Comparison of ENCODE assay signal across 8 cellular contexts in the genomic region with DNA sequence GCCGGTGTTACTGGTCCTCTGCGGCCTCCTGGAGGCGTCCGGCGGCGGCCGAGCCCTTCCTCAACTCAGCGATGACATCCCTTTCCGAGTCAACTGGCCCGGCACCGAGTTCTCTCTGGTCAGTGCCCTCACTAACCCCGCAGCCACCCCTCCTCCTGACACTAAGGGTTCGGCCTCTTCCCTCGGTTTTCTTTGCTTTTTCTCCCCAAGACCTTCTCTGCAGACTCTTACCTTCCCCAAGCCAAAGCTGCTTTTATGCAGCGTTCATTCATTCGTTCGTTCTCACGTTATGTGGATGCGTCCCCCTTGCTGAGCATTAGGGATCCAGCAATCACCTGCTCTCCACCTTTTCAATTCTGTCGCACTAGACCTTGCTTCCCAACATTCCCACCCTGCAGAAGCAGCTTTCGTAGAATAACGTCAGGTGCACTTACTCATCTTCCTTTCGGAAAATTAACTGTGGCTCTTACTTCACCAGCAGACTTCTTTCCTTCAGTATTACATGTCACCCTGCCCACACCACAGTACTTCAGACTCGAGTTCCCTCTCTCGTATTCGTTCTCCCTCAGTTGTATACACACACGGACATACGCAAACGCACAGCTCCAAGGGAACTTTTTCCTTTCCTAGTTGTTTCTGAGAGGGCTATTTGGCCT. TPM values are rescaled to one million over a fixed set of nuclear protein-coding genes. Genes with fewer than 3 reads are reported as not detected.
DNase-seq lines count a peak whose midpoint lies in the region; ATAC-seq, FAIRE-seq and TF ChIP-seq lines count a peak whose summit lies in the region.

No MANE protein-coding gene starts in this region.

- peak overlapping the region; percentile 72 to 98 (median 95) for H3K4me3 ChIP-seq in HepG2 (replicated peaks in 1 of 3; ENCODE audit: insufficient read depth in 1 of 3, low read depth in 2 of 3, low read length in 3 of 3)

- no peaks in the 10 kb centered on the region; a peak in 1 of 5 replicates for H3K36me3 ChIP-seq in HepG2 (replicated peaks in 1 of 2; ENCODE audit: control insufficient read depth in 1 of 2, insufficient read depth in 2 of 2, low read length in 2 of 2)

- POLR2A ChIA-PET in HepG2 (lab: Yijun Ruan, JAX), result interaction anchor here (1.2 to 4.8 kb wide), 4 partner anchors 10 to 40 kb away, joined by 3 to 53 read pairs (median 6); a partner anchor contains a TSS

- no peak for FAIRE-seq in HepG2 (lab: Jason Lieb, UNC)

- peak overlapping the region; percentile 90 for H3K9ac ChIP-seq in HepG2 (ENCODE audit: insufficient read depth, low read depth, low read length)

- peak overlapping the region; percentile 65 for H3K4me2 ChIP-seq in HepG2 (ENCODE audit: low read depth, low read length)

- no peak for TF ChIP-seq CTCF in C4-2B (conservative IDR thresholded peaks at IDR 0.05)
- peak; percentile 19; the same call in 1 of the 2 replicates for TF ChIP-seq CTCF in HepG2 (CRISPR knock-in tag; IDR thresholded peaks at IDR 0.05)

- peaks cover 0 to 6% of the 10 kb centered on the region in 2 experiments; a peak in 1 of 5 replicates for H3K27me3 ChIP-seq in HepG2 (ENCODE audit: control insufficient read depth in 1 of 2, insufficient read depth in 2 of 2, low read length in 2 of 2)

- peaks cover 48% of the 10 kb centered on the region for H3K4me1 ChIP-seq in HepG2 (ENCODE audit: insufficient read depth, low read length)

- TF ChIP-seq RAD21 in HepG2 (CRISPR knock-in tag; IDR thresholded peaks at IDR 0.05), result no peak

- H3K79me2 ChIP-seq in HepG2 (ENCODE audit: insufficient read depth, low read length), result peaks cover 88% of the 10 kb centered on the region

- H4K20me1 ChIP-seq in HepG2 (ENCODE audit: insufficient read depth, low read length), result no peaks in the 10 kb centered on the region

- H2AFZ ChIP-seq in HepG2 (ENCODE audit: low read length), result peak overlapping the region; percentile 1

- no peak for TF ChIP-seq POLR2A in HepG2 (IDR thresholded peaks at IDR 0.05; ENCODE audit: insufficient read depth in 1 of 2, low read depth in 2 of 2, low read length in 2 of 2)

- no TSS peak for BruUV-seq in HepG2 (replicated peaks; lab: Mats Ljungman, UMichigan)

- WGBS in HepG2 (ENCODE audit: low lambda C conversion rate), result under 1% methylated on average over 22 of the region's 29 CpGs

- DNase-seq in OCI-M1 (lab: John Stamatoyannopoulos, UW) (peak; percentile 42), cerebellar cortex (ENCODE audit: low spot score) (peak; percentile 30), HepG2 (ENCODE audit: low spot score) (peak; percentile 30), NCI-H2171 (lab: John Stamatoyannopoulos, UW) (no peak)

- ATAC-seq in GM18870 (IDR thresholded peaks at IDR 0.05; ENCODE audit: unreplicated experiment) (peak; percentile 31), HG03066 (IDR thresholded peaks at IDR 0.05; ENCODE audit: low read depth, unreplicated experiment) (peak; percentile 46), HepG2 (peak; percentile 82)

- CTCF ChIA-PET in HepG2 (lab: Yijun Ruan, JAX; ENCODE audit: low intra/inter-chr PET ratio, low total read pairs), result no interaction called here

- intact Hi-C loops in HepG2 (cut with micrococcal nuclease; ENCODE audit: unreplicated experiment), result loop anchor here (2.0 kb wide), 2 partner anchors 21 to 39 kb away; a partner anchor contains a TSS

- TF ChIP-seq EP300 in HepG2 (IDR thresholded peaks at IDR 0.05; ENCODE audit: low read depth in 2 of 2, low read length in 2 of 2) (no peak; a peak in 1 of 4 replicates), HepG2 (CRISPR knock-in tag; IDR thresholded peaks at IDR 0.05; ENCODE audit: borderline replicate concordance) (no peak)

- no peaks in the 10 kb centered on the region for H3K9me3 ChIP-seq in HepG2 (ENCODE audit: low read length)

- in situ Hi-C loops in HepG2 (cut with HindIII; ENCODE audit: extremely low pct_ligation_motif_present, low pct_unique_long_range_greater_than_20kb), result no loop called here

- peak overlapping the region; percentile 81 for H3K27ac ChIP-seq in C4-2B
- peak overlapping the region; percentile 83 for H3K27ac ChIP-seq in HepG2 (ENCODE audit: extremely low read length, insufficient read depth, low read length)
- H3K27ac ChIP-seq in temporal lobe (ENCODE audit: low read depth, low read length), result peak overlapping the region; percentile 54

TF ChIP-seq in HepG2, 621 proteins besides CTCF, POLR2A, EP300 and RAD21 (continues in another document):
- 0 out of 2 replicates have a peak, but pooled peaks have one; percentile 2 for TF ChIP-seq TBX2 (CRISPR knock-in tag; IDR thresholded peaks at IDR 0.05; ENCODE audit: borderline replicate concordance)

RNA-seq across cellular contexts. Expression of a gene that starts 0.5 kb away (rescaled TPM):
- total RNA-seq in HepG2 (2016; rRNA removed; fragmentation: Illumina TruSeq; extraction: Trizol) (66.7 and 88.4 TPM in 2 replicates), temporal lobe (66.9 TPM)
- total RNA-seq in HepG2 (2016; cell fraction: cytosol; rRNA removed; fragmentation: Illumina TruSeq; extraction: Trizol; ENCODE audit: low read depth), result 41.6 and 47.7 TPM in 2 replicates
- 65.1 and 91.1 TPM in 2 replicates for total RNA-seq in HepG2 (2016; cell fraction: insoluble cytoplasmic fraction; rRNA removed; fragmentation: Illumina TruSeq; extraction: Trizol)
- total RNA-seq in HepG2 (2016; cell fraction: membrane; rRNA removed; fragmentation: Illumina TruSeq; extraction: Trizol), result 112 and 119 TPM in 2 replicates
- total RNA-seq in HepG2 (2016; cell fraction: nucleus; rRNA removed; fragmentation: Illumina TruSeq; extraction: Trizol), result 68.6 and 77.0 TPM in 2 replicates
- 58.1 and 87.3 TPM in 2 replicates for polyA plus RNA-seq in HepG2 (2011; rRNA removed)
- polyA plus RNA-seq in HepG2 (2011; cell fraction: cytosol; rRNA removed), result 57.8 and 60.2 TPM in 2 replicates
- polyA plus RNA-seq in HepG2 (2011; cell fraction: nucleus; rRNA removed), result 28.1 and 29.3 TPM in 2 replicates
- 66.0 and 89.9 TPM in 2 replicates for polyA plus RNA-seq in HepG2 (2012)
- polyA plus RNA-seq in HepG2 (2016; cell fraction: cytosol; fragmentation: Illumina TruSeq; extraction: Trizol; ENCODE audit: low read depth), result 50.1 and 55.2 TPM in 2 replicates
- polyA plus RNA-seq in HepG2 (2016; cell fraction: insoluble cytoplasmic fraction; fragmentation: Illumina TruSeq; extraction: Trizol; ENCODE audit: low read depth), result 64.2 and 67.3 TPM in 2 replicates
- polyA plus RNA-seq in HepG2 (2016; cell fraction: membrane; fragmentation: Illumina TruSeq; extraction: Trizol; ENCODE audit: low read depth), result 86.7 and 93.1 TPM in 2 replicates
- polyA plus RNA-seq in HepG2 (2016; cell fraction: nucleus; fragmentation: Illumina TruSeq; extraction: Trizol; ENCODE audit: insufficient read depth, low read depth), result 97.5 and 99.1 TPM in 2 replicates
- polyA minus RNA-seq in HepG2 (2011; rRNA and poly(A)+ RNA removed; ENCODE audit: low replicate concordance), result 8.7 and 20.3 TPM in 2 replicates
- 55.7 and 61.4 TPM in 2 replicates for polyA minus RNA-seq in HepG2 (2011; cell fraction: cytosol; rRNA and poly(A)+ RNA removed)
- 43.9 and 44.5 TPM in 2 replicates for polyA minus RNA-seq in HepG2 (2011; cell fraction: nucleus; rRNA and poly(A)+ RNA removed)

RNA-seq across cellular contexts. Expression of a gene that starts 0.6 kb away (rescaled TPM):
- total RNA-seq in HepG2 (2016; rRNA removed; fragmentation: Illumina TruSeq; extraction: Trizol) (40.1 and 48.2 TPM in 2 replicates), temporal lobe (64.9 TPM)
- total RNA-seq in HepG2 (2016; cell fraction: cytosol; rRNA removed; fragmentation: Illumina TruSeq; extraction: Trizol; ENCODE audit: low read depth), result 18.6 and 20.9 TPM in 2 replicates
- total RNA-seq in HepG2 (2016; cell fraction: insoluble cytoplasmic fraction; rRNA removed; fragmentation: Illumina TruSeq; extraction: Trizol), result 39.7 and 47.9 TPM in 2 replicates
- 16.2 and 19.4 TPM in 2 replicates for total RNA-seq in HepG2 (2016; cell fraction: membrane; rRNA removed; fragmentation: Illumina TruSeq; extraction: Trizol)
- total RNA-seq in HepG2 (2016; cell fraction: nucleus; rRNA removed; fragmentation: Illumina TruSeq; extraction: Trizol), result 50.6 and 51.0 TPM in 2 replicates
- polyA plus RNA-seq in HepG2 (2011; rRNA removed), result 29.8 and 41.8 TPM in 2 replicates
- polyA plus RNA-seq in HepG2 (2011; cell fraction: cytosol; rRNA removed), result 18.7 and 24.1 TPM in 2 replicates
- polyA plus RNA-seq in HepG2 (2011; cell fraction: nucleus; rRNA removed), result 39.0 and 45.7 TPM in 2 replicates
- 17.3 and 25.5 TPM in 2 replicates for polyA plus RNA-seq in HepG2 (2012)
- 2.6 and 3.1 TPM in 2 replicates for polyA plus RNA-seq in HepG2 (2016; cell fraction: cytosol; fragmentation: Illumina TruSeq; extraction: Trizol; ENCODE audit: low read depth)
- 30.8 and 33.3 TPM in 2 replicates for polyA plus RNA-seq in HepG2 (2016; cell fraction: insoluble cytoplasmic fraction; fragmentation: Illumina TruSeq; extraction: Trizol; ENCODE audit: low read depth)
- polyA plus RNA-seq in HepG2 (2016; cell fraction: membrane; fragmentation: Illumina TruSeq; extraction: Trizol; ENCODE audit: low read depth), result 4.5 and 6.2 TPM in 2 replicates
- 31.5 and 34.2 TPM in 2 replicates for polyA plus RNA-seq in HepG2 (2016; cell fraction: nucleus; fragmentation: Illumina TruSeq; extraction: Trizol; ENCODE audit: insufficient read depth, low read depth)
- polyA minus RNA-seq in HepG2 (2011; rRNA and poly(A)+ RNA removed; ENCODE audit: low replicate concordance), result 29.9 and 45.1 TPM in 2 replicates
- polyA minus RNA-seq in HepG2 (2011; cell fraction: cytosol; rRNA and poly(A)+ RNA removed), result 24.9 and 29.2 TPM in 2 replicates
- polyA minus RNA-seq in HepG2 (2011; cell fraction: nucleus; rRNA and poly(A)+ RNA removed), result 147 and 189 TPM in 2 replicates

RNA-seq across cellular contexts. Expression of a gene that starts 19.8 kb away (rescaled TPM):
- total RNA-seq in HepG2 (2016; rRNA removed; fragmentation: Illumina TruSeq; extraction: Trizol) (10.7 and 15.5 TPM in 2 replicates), temporal lobe (3.2 TPM)
- total RNA-seq in HepG2 (2016; cell fraction: cytosol; rRNA removed; fragmentation: Illumina TruSeq; extraction: Trizol; ENCODE audit: low read depth), result 2.9 and 3.9 TPM in 2 replicates
- 11.3 and 16.1 TPM in 2 replicates for total RNA-seq in HepG2 (2016; cell fraction: insoluble cytoplasmic fraction; rRNA removed; fragmentation: Illumina TruSeq; extraction: Trizol)
- total RNA-seq in HepG2 (2016; cell fraction: membrane; rRNA removed; fragmentation: Illumina TruSeq; extraction: Trizol), result 5.9 and 6.0 TPM in 2 replicates
- 3.0 and 4.8 TPM in 2 replicates for total RNA-seq in HepG2 (2016; cell fraction: nucleus; rRNA removed; fragmentation: Illumina TruSeq; extraction: Trizol)
- polyA plus RNA-seq in HepG2 (2011; rRNA removed), result 1.1 and 1.7 TPM in 2 replicates
- 0.86 and 1.00 TPM in 2 replicates for polyA plus RNA-seq in HepG2 (2011; cell fraction: cytosol; rRNA removed)
- polyA plus RNA-seq in HepG2 (2011; cell fraction: nucleus; rRNA removed), result 0.16 and 0.29 TPM in 2 replicates
- 2.6 and 3.1 TPM in 2 replicates for polyA plus RNA-seq in HepG2 (2012)
- polyA plus RNA-seq in HepG2 (2016; cell fraction: cytosol; fragmentation: Illumina TruSeq; extraction: Trizol; ENCODE audit: low read depth), result 2.3 and 2.8 TPM in 2 replicates
- 18.6 and 20.3 TPM in 2 replicates for polyA plus RNA-seq in HepG2 (2016; cell fraction: insoluble cytoplasmic fraction; fragmentation: Illumina TruSeq; extraction: Trizol; ENCODE audit: low read depth)
- 5.1 and 5.8 TPM in 2 replicates for polyA plus RNA-seq in HepG2 (2016; cell fraction: membrane; fragmentation: Illumina TruSeq; extraction: Trizol; ENCODE audit: low read depth)
- 8.8 and 10.1 TPM in 2 replicates for polyA plus RNA-seq in HepG2 (2016; cell fraction: nucleus; fragmentation: Illumina TruSeq; extraction: Trizol; ENCODE audit: insufficient read depth, low read depth)
- 0.32 and 7.6 TPM in 2 replicates for polyA minus RNA-seq in HepG2 (2011; rRNA and poly(A)+ RNA removed; ENCODE audit: low replicate concordance)
- 1.1 and 1.8 TPM in 2 replicates for polyA minus RNA-seq in HepG2 (2011; cell fraction: cytosol; rRNA and poly(A)+ RNA removed)
- 0.39 TPM in 1 of 2 replicates, not detected in the other for polyA minus RNA-seq in HepG2 (2011; cell fraction: nucleus; rRNA and poly(A)+ RNA removed)

Comparison
In these comparisons a context has a peak if more than half of its experiments do, and no peak if none do; other contexts are left out.
1. ATAC-seq: peak in every context shown above with its lines; median percentile 82 in HepG2; 46 in HG03066; 31 in GM18870.